1 cellular context compared by ENCODE assay signal in genomic region chr7:82044497-82045080, GRCh38.
TF ChIP-seq lines count a peak whose summit lies in the region.

No MANE protein-coding gene starts in this region.

TF ChIP-seq in GM23338, 12 proteins besides CTCF, POLR2A, EP300 and RAD21 (continued from another document):
- TF ChIP-seq, protein P1, sequence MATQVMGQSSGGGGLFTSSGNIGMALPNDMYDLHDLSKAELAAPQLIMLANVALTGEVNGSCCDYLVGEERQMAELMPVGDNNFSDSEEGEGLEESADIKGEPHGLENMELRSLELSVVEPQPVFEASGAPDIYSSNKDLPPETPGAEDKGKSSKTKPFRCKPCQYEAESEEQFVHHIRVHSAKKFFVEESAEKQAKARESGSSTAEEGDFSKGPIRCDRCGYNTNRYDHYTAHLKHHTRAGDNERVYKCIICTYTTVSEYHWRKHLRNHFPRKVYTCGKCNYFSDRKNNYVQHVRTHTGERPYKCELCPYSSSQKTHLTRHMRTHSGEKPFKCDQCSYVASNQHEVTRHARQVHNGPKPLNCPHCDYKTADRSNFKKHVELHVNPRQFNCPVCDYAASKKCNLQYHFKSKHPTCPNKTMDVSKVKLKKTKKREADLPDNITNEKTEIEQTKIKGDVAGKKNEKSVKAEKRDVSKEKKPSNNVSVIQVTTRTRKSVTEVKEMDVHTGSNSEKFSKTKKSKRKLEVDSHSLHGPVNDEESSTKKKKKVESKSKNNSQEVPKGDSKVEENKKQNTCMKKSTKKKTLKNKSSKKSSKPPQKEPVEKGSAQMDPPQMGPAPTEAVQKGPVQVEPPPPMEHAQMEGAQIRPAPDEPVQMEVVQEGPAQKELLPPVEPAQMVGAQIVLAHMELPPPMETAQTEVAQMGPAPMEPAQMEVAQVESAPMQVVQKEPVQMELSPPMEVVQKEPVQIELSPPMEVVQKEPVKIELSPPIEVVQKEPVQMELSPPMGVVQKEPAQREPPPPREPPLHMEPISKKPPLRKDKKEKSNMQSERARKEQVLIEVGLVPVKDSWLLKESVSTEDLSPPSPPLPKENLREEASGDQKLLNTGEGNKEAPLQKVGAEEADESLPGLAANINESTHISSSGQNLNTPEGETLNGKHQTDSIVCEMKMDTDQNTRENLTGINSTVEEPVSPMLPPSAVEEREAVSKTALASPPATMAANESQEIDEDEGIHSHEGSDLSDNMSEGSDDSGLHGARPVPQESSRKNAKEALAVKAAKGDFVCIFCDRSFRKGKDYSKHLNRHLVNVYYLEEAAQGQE (IDR thresholded peaks at IDR 0.05; ENCODE audit: unreplicated experiment), result no peak
- TF ChIP-seq EZH2 (IDR thresholded peaks at IDR 0.05; ENCODE audit: low read depth, unreplicated experiment), result no peak
- no peak for TF ChIP-seq ZNF114 (CRISPR knock-in tag; IDR thresholded peaks at IDR 0.05)
TF ChIP-seq in GM23338: peak in this region for 0.
